8 cellular contexts compared by ENCODE assay signal in the genomic region with DNA sequence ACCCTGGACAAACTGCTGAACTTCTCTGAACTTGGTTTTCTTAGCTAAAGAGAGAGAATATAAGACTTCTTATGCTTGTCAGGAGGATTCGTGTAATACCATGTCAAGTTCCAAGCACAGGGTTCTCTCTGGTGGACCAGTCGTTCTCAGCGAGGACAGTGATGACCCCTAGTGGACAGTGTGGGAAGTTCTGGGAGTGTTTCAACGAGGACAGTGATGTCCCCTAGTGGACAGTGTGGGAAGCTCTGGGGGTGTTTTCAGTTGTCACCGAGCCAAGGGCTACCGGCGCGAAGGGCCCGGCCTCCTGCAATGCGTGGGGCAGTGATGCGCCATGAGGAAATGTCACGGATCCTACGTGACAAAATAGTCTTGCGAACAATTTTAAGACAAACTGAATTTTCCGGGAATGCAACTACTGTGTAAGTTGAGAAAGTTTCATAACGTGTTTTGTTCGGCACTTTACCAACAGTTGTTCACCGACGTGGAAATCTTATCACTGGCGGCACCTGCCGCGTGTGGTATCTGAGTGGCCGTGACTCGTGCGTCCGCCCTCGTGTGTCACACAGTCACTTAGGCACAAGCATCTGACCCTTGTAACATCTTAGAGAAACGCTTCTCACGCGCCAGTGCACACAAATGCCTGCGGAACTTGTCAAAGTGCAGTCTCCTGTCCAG. TPM values are rescaled to one million over a fixed set of nuclear protein-coding genes. Genes with fewer than 3 reads are reported as not detected.
DNase-seq lines count a peak whose midpoint lies in the region; ATAC-seq and TF ChIP-seq lines count a peak whose summit lies in the region.

No MANE protein-coding gene starts in this region.

- H2AFZ ChIP-seq in parathyroid adenoma: no peak overlapping the region

- H3K36me3 ChIP-seq in SJSA1 (no peaks in the 10 kb centered on the region), parathyroid adenoma (ENCODE audit: control insufficient read depth, insufficient read depth, low read length) (no peaks in the 10 kb centered on the region), upper lobe of left lung (no peaks in the 10 kb centered on the region)

- TF ChIP-seq EP300 in upper lobe of left lung (IDR thresholded peaks at IDR 0.05): no peak

- H3K4me1 ChIP-seq in SJSA1 (replicated peaks) (peaks cover 17% of the 10 kb centered on the region), parathyroid adenoma (no peaks in the 10 kb centered on the region), upper lobe of left lung (peaks cover 0 to 5% (median 0%) of the 10 kb centered on the region in 4 donors)

- no peak overlapping the region for H3K27ac Mint-ChIP-seq in HFFc6

- peaks cover 27% of the 10 kb centered on the region; the same call in 1 of the 2 replicates for H3K4me1 Mint-ChIP-seq in HFFc6 (ENCODE audit: low read depth)

- H3K4me3 ChIP-seq in SJSA1 (no peak overlapping the region), parathyroid adenoma (ENCODE audit: low read depth, low read length) (peak overlapping the region; percentile 1), upper lobe of left lung (no peak overlapping the region)

- no peaks in the 10 kb centered on the region for H3K9me3 Mint-ChIP-seq in HFFc6

- 17 to 24% methylated on average over 12 to 31 of the region's 31 CpGs for WGBS in upper lobe of left lung, 2 donors

- no peak for TF ChIP-seq POLR2A in upper lobe of left lung (IDR thresholded peaks at IDR 0.05)

- H3K27me3 ChIP-seq in SJSA1 (replicated peaks) (no peaks in the 10 kb centered on the region), parathyroid adenoma (ENCODE audit: control insufficient read depth, insufficient read depth, low read length) (no peaks in the 10 kb centered on the region), upper lobe of left lung (no peaks in the 10 kb centered on the region)

- CTCF ChIA-PET in GM10248 (lab: Yijun Ruan, JAX): interaction anchor here (0.7 to 15.5 kb wide), 51 partner anchors 8 to 580 kb away, joined by 3 to 254 read pairs (median 5); a partner anchor contains a TSS

- H3K9ac ChIP-seq in parathyroid adenoma: no peak overlapping the region

- H3K79me2 ChIP-seq in parathyroid adenoma: no peaks in the 10 kb centered on the region

- peak overlapping the region; percentile 46; the same call in 1 of the 2 replicates for H3K4me3 Mint-ChIP-seq in HFFc6

- H3K36me3 Mint-ChIP-seq in HFFc6 (ENCODE audit: low read depth): no peaks in the 10 kb centered on the region

- H3K9me3 ChIP-seq in SJSA1 (replicated peaks): no peaks in the 10 kb centered on the region
- no peaks in the 10 kb centered on the region for H3K9me3 ChIP-seq in parathyroid adenoma (ENCODE audit: control insufficient read depth, low read length)
- H3K9me3 ChIP-seq in upper lobe of left lung: no peaks in the 10 kb centered on the region

- peak; percentile 96 to 98 for ATAC-seq in upper lobe of left lung (ENCODE audit: low FRiP score in 2 of 2)

- POLR2A ChIA-PET in GM10248 (lab: Yijun Ruan, JAX): no interaction called here

- peaks cover 6% of the 10 kb centered on the region; the same call in 1 of the 2 replicates for H3K27me3 Mint-ChIP-seq in HFFc6 (ENCODE audit: insufficient read depth)

- DNase-seq in GM10248 (ENCODE audit: extremely low spot score) (peak; percentile 92), HFFc6 (peak; percentile 85), NCI-H1048 (lab: John Stamatoyannopoulos, UW) (peak; percentile 37), SJSA1 (ENCODE audit: low read depth in 1 of 2, low spot score in 2 of 2) (peak; percentile 66 to 83), globus pallidus (ENCODE audit: low spot score) (peak; percentile 83), upper lobe of left lung (peak; percentile 83 to 91)
- DNase-seq in activated naive CD4-positive, alpha-beta T cell (lab: John Stamatoyannopoulos, UW): peak; percentile 68 to 78 (median 76)

- TF ChIP-seq CTCF in GM10248 (IDR thresholded peaks at IDR 0.05; ENCODE audit: control extremely low read depth, extremely low read depth, low read depth, missing control alignments) (peak; percentile 99), HFFc6 (IDR thresholded peaks at IDR 0.05) (peak; percentile 100), parathyroid adenoma (IDR thresholded peaks at IDR 0.05) (peak; percentile 100), upper lobe of left lung (IDR thresholded peaks at IDR 0.05) (peak; percentile 99 to 100 (median 100))

- H3K27ac ChIP-seq in SJSA1 (no peak overlapping the region), parathyroid adenoma (no peak overlapping the region), upper lobe of left lung (no peak overlapping the region)

- no peak overlapping the region for H3K4me2 ChIP-seq in parathyroid adenoma (ENCODE audit: low read length)

RNA-seq across cellular contexts. Expression of a gene that starts 39.3 kb away (rescaled TPM):
- not detected for total RNA-seq in HFFc6 (2021; fragmentation: NEBNext Ultra II Directional; extraction: Animal tissue kit (Norgen Biotek cat#: 25700))
- not detected in 2 replicates for total RNA-seq in SJSA1 (2014; rRNA removed; shearing (Covaris generic))
- total RNA-seq in upper lobe of left lung: 10 to 100 TPM in 4 of 6 donors, 1 to 10 TPM in 2; 4.6 to 75.4 (median 11.3) TPM

RNA-seq across cellular contexts. Expression of a gene that starts 57.4 kb away (rescaled TPM):
- 10 to 100 TPM; 29.6 to 46.1 (median 35.1) TPM for total RNA-seq in HFFc6 (2021; fragmentation: NEBNext Ultra II Directional; extraction: Animal tissue kit (Norgen Biotek cat#: 25700))
- total RNA-seq in SJSA1 (2014; rRNA removed; shearing (Covaris generic)): 1.8 and 2.2 TPM in 2 replicates
- total RNA-seq in upper lobe of left lung: 100 to 1,000 TPM in 2 of 6 donors, 10 to 100 TPM in 4; 18.7 to 171 (median 70.1) TPM

Comparison
In these comparisons a context has a peak if more than half of its experiments do, and no peak if none do; other contexts are left out.
1. DNase-seq: peak in every context shown above with its lines; median percentile 92 in GM10248; 87 in upper lobe of left lung; 85 in HFFc6; 83 in globus pallidus; 76 in activated naive CD4-positive, alpha-beta T cell; 74 in SJSA1; 37 in NCI-H1048.